26 cellular contexts compared by ENCODE assay signal in the genomic region with DNA sequence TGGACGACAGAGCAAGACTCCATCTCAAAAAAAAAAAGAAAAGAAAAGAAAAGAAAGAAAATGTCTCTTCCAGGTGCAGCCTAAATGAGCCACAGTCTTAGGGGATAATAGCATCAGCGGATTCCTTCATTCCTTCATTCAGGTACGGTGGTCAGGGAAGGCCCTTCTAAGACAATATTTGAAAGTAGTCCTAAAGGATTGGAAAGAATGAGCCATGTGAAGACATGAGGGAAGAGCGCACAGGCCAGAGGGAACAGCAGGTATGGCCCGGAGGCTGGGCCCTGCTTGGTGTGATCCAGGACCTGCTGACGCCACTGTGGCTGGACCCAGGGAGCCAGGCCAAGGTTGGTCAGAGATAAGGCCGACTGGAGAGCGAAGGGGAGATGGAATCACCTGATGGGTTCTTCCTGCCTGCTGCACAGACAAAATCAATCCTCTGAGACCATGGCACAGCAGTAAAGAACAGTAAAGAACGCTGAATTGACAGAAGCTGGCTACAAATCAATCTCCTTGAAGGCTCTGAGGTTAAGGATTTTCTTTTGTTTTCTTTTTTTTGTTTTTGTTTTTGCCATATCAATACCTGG.
"Had no signal": no experiment of that assay in that cellular context is flagged by ENCODE, and none has a peak within 500 bp of the region (broad histone marks: within the 10 kb centered on the region; RNA-seq: fewer than 3 reads in every experiment).

No MANE protein-coding gene starts in this region.

- H3K36me3 ChIP-seq: left ventricle myocardium inferior, ovary, prostate gland, sigmoid colon, spleen, suprapubic skin, thoracic aorta, tibial artery, upper lobe of right lung had no signal

- H3K4me1 ChIP-seq: left ventricle myocardium inferior, prostate gland, sigmoid colon, spleen, suprapubic skin, tibial artery, upper lobe of right lung had no signal

- H3K27me3 Mint-ChIP-seq: memory B cell; naive thymus-derived CD8-positive, alpha-beta T cell; stimulated activated naive CD8-positive, alpha-beta T cell treated with anti-CD3 and anti-CD28 coated beads, Interleukin-15, Interleukin-2, amounts not matched to agents 100 ng/mL and 50 ng/mL, for 24 hours had no signal

- DNase-seq: hypothalamus; immature natural killer cell; left ventricle myocardium inferior; naive thymus-derived CD8-positive, alpha-beta T cell; ovary; retina; right cardiac atrium; sigmoid colon; small intestine; spleen; stimulated activated CD4-positive, alpha-beta T cell treated with anti-CD3 and anti-CD28 coated beads, Interleukin-4, amount 100 ng/mL, for 24 hours; stimulated activated naive CD4-positive, alpha-beta T cell; tibial artery; trophoblast cell; upper lobe of right lung had no signal

- H3K27me3 ChIP-seq: ovary, sigmoid colon, spleen, suprapubic skin, tibial artery, upper lobe of right lung had no signal

- ATAC-seq: naive thymus-derived CD8-positive, alpha-beta T cell; stimulated activated effector memory CD8-positive, alpha-beta T cell treated with anti-CD3 and anti-CD28 coated beads, Interleukin-12 subunit alpha, Interleukin-12 subunit beta, amount 100 ng/mL, for 72 hours had no signal

- H3K4me1 Mint-ChIP-seq: immature natural killer cell; memory B cell; nephron; neural crest cell; stimulated activated effector memory CD8-positive, alpha-beta T cell treated with anti-CD3 and anti-CD28 coated beads, Interleukin-12 subunit alpha, Interleukin-12 subunit beta, amount 100 ng/mL, for 72 hours had no signal

- H3K4me3 ChIP-seq: left ventricle myocardium inferior, lung, ovary, prostate gland, sigmoid colon, spleen, suprapubic skin, thoracic aorta, tibial artery, upper lobe of right lung had no signal

- FAIRE-seq: islet of Langerhans, small intestine, urothelium cell line had no signal

- H3K27ac Mint-ChIP-seq: immature natural killer cell; memory B cell; naive thymus-derived CD8-positive, alpha-beta T cell; nephron; stimulated activated effector memory CD8-positive, alpha-beta T cell treated with anti-CD3 and anti-CD28 coated beads, Interleukin-12 subunit alpha, Interleukin-12 subunit beta, amount 100 ng/mL, for 72 hours; stimulated activated naive CD8-positive, alpha-beta T cell treated with anti-CD3 and anti-CD28 coated beads, Interleukin-15, Interleukin-2, amounts not matched to agents 100 ng/mL and 50 ng/mL, for 24 hours had no signal

- H3K9me3 ChIP-seq: left ventricle myocardium inferior, ovary, prostate gland, sigmoid colon, spleen, suprapubic skin, thoracic aorta, tibial artery, upper lobe of right lung had no signal

- H3K9me3 Mint-ChIP-seq: immature natural killer cell; memory B cell; naive thymus-derived CD8-positive, alpha-beta T cell; nephron; neural crest cell; stimulated activated effector memory CD8-positive, alpha-beta T cell treated with anti-CD3 and anti-CD28 coated beads, Interleukin-12 subunit alpha, Interleukin-12 subunit beta, amount 100 ng/mL, for 72 hours; stimulated activated naive CD8-positive, alpha-beta T cell treated with anti-CD3 and anti-CD28 coated beads, Interleukin-15, Interleukin-2, amounts not matched to agents 100 ng/mL and 50 ng/mL, for 24 hours had no signal

- H3K36me3 Mint-ChIP-seq: immature natural killer cell; memory B cell; naive thymus-derived CD8-positive, alpha-beta T cell; stimulated activated effector memory CD8-positive, alpha-beta T cell treated with anti-CD3 and anti-CD28 coated beads, Interleukin-12 subunit alpha, Interleukin-12 subunit beta, amount 100 ng/mL, for 72 hours had no signal

- H3K27ac ChIP-seq: left ventricle myocardium inferior, ovary, prostate gland, sigmoid colon, spleen, suprapubic skin, thoracic aorta, tibial artery, upper lobe of right lung had no signal

- H3K4me3 Mint-ChIP-seq: immature natural killer cell; memory B cell; naive thymus-derived CD8-positive, alpha-beta T cell; nephron; neural crest cell; stimulated activated effector memory CD8-positive, alpha-beta T cell treated with anti-CD3 and anti-CD28 coated beads, Interleukin-12 subunit alpha, Interleukin-12 subunit beta, amount 100 ng/mL, for 72 hours; stimulated activated naive CD8-positive, alpha-beta T cell treated with anti-CD3 and anti-CD28 coated beads, Interleukin-15, Interleukin-2, amounts not matched to agents 100 ng/mL and 50 ng/mL, for 24 hours had no signal
